ENCODE assay signal across 1 cellular context in genomic region chr11:102241026-102241425, GRCh38.
TF ChIP-seq lines count a peak whose summit lies in the region.

No MANE protein-coding gene starts in this region.

TF ChIP-seq in HepG2, 621 proteins besides CTCF, POLR2A, EP300 and RAD21 (continued from another document):
- TF ChIP-seq ZBTB10 (CRISPR knock-in tag; IDR thresholded peaks at IDR 0.05; ENCODE audit: borderline replicate concordance) (no peak), HNRNPK (IDR thresholded peaks at IDR 0.05; ENCODE audit: low read depth, low read length, poor library complexity, severe bottlenecking) (no peak), MTF1 (CRISPR knock-in tag; IDR thresholded peaks at IDR 0.05) (no peak), SALL1 (CRISPR knock-in tag; IDR thresholded peaks at IDR 0.05) (no peak), NCOR1 (IDR thresholded peaks at IDR 0.05; ENCODE audit: borderline replicate concordance, low read length) (no peak)
